Comparison of ENCODE assay signal across 8 cellular contexts in genomic region chr16:9092282-9092962, GRCh38. TPM values are rescaled to one million over a fixed set of nuclear protein-coding genes. Genes with fewer than 3 reads are reported as not detected.
A peak's percentile ranks its signal among the peaks of the same experiment; 100 is the strongest.
DNase-seq lines count a peak whose midpoint lies in the region; ATAC-seq, FAIRE-seq and TF ChIP-seq lines count a peak whose summit lies in the region.

No MANE protein-coding gene starts in this region.

- peaks cover 48% of the 10 kb centered on the region for H4K20me1 ChIP-seq in HepG2 (ENCODE audit: insufficient read depth, low read length)

- H3K27me3 ChIP-seq in WERI-Rb-1 (ENCODE audit: insufficient read depth, low read depth, severe bottlenecking): no peaks in the 10 kb centered on the region
- H3K27me3 ChIP-seq in HepG2 (ENCODE audit: control insufficient read depth in 1 of 2, insufficient read depth in 2 of 2, low read length in 2 of 2): no peaks in the 10 kb centered on the region; a peak in 1 of 5 replicates

- H3K36me3 ChIP-seq in WERI-Rb-1: peaks cover 48% of the 10 kb centered on the region
- H3K36me3 ChIP-seq in HepG2 (replicated peaks in 1 of 2; ENCODE audit: control insufficient read depth in 1 of 2, insufficient read depth in 2 of 2, low read length in 2 of 2): peaks cover 5 to 27% of the 10 kb centered on the region in 2 experiments; a peak in 4 of 5 replicates

- peaks cover 76% of the 10 kb centered on the region for H3K4me1 ChIP-seq in HepG2 (ENCODE audit: insufficient read depth, low read length)

- peaks cover 58% of the 10 kb centered on the region for H3K79me2 ChIP-seq in HepG2 (ENCODE audit: insufficient read depth, low read length)

- intact Hi-C loops in HepG2 (cut with micrococcal nuclease; ENCODE audit: unreplicated experiment): loop anchor here (5.0 to 10.0 kb wide), 6 partner anchors 45 to 418 kb away; partner anchors contain the start of genes ABAT, CARHSP1 and LITAFD

- CTCF ChIA-PET in HepG2 (lab: Yijun Ruan, JAX; ENCODE audit: low intra/inter-chr PET ratio, low total read pairs): no interaction called here

- no peak overlapping the region for H2AFZ ChIP-seq in HepG2 (ENCODE audit: low read length)

- TF ChIP-seq RAD21 in HepG2 (CRISPR knock-in tag; IDR thresholded peaks at IDR 0.05): 0 out of 2 replicates have a peak, but pooled peaks have one; percentile 32

- H3K9ac ChIP-seq in HepG2 (ENCODE audit: insufficient read depth, low read depth, low read length): peak overlapping the region; percentile 97

- TF ChIP-seq CTCF in WERI-Rb-1 (IDR thresholded peaks at IDR 0.05; ENCODE audit: low read depth, low read length): no peak
- TF ChIP-seq CTCF in HepG2 (CRISPR knock-in tag; IDR thresholded peaks at IDR 0.05): peak; percentile 29; the same call in 1 of the 2 replicates

- no TSS peak for BruUV-seq in HepG2 (replicated peaks; lab: Mats Ljungman, UMichigan)

- DNase-seq in AG20443 (ENCODE audit: low spot score): peak; percentile 45
- DNase-seq in WERI-Rb-1: peak; percentile 42
- peak in 24 of 61 donors; percentile 10 to 70 (median 32) for DNase-seq in caudate nucleus (lab: John Stamatoyannopoulos, UW)
- DNase-seq in HepG2 (ENCODE audit: low spot score): peak; percentile 41
- DNase-seq in stimulated activated CD4-positive, alpha-beta T cell treated with anti-CD3 and anti-CD28 coated beads, TNF-alpha, amount 100 ng/mL, for 24 hours (ENCODE audit: low read depth in 3 of 3): peak in 2 of 3 experiments; percentile 21 to 43
- no peak for DNase-seq in middle frontal gyrus (ENCODE audit: extremely low spot score, low spot score)

- POLR2A ChIA-PET in HepG2 (lab: Yijun Ruan, JAX): interaction anchor here (1.2 to 3.2 kb wide), 15 partner anchors 10 to 1652 kb away, joined by 3 to 96 read pairs (median 11); partner anchors contain the start of genes CARHSP1, METTL22, NUBP1 and USP7

- H3K4me2 ChIP-seq in HepG2 (ENCODE audit: low read depth, low read length): peak overlapping the region; percentile 98

- H3K4me3 ChIP-seq in WERI-Rb-1 (ENCODE audit: low read depth, low read length) (peak overlapping the region; percentile 54), HepG2 (replicated peaks in 1 of 3; ENCODE audit: insufficient read depth in 1 of 3, low read depth in 2 of 3, low read length in 3 of 3) (peak overlapping the region; percentile 95 to 98 (median 98))

- no peak for FAIRE-seq in HepG2 (lab: Jason Lieb, UNC)

- TF ChIP-seq POLR2A in HepG2 (IDR thresholded peaks at IDR 0.05; ENCODE audit: insufficient read depth in 1 of 2, low read depth in 2 of 2, low read length in 2 of 2): peak in 1 of 2 experiments; percentile 32; a peak in 1 of 4 replicates

- ATAC-seq in GM18909 (IDR thresholded peaks at IDR 0.05; ENCODE audit: poor library complexity, unreplicated experiment): peak; percentile 13
- ATAC-seq in HG03521 (IDR thresholded peaks at IDR 0.05; ENCODE audit: unreplicated experiment): peak; percentile 3
- peak; percentile 17 for ATAC-seq in HepG2

- TF ChIP-seq EP300 in HepG2 (IDR thresholded peaks at IDR 0.05; ENCODE audit: low read depth in 2 of 2, low read length in 2 of 2) (no peak), HepG2 (CRISPR knock-in tag; IDR thresholded peaks at IDR 0.05; ENCODE audit: borderline replicate concordance) (no peak)

- in situ Hi-C loops in HepG2 (cut with HindIII; ENCODE audit: extremely low pct_ligation_motif_present, low pct_unique_long_range_greater_than_20kb): no loop called here

- H3K27ac ChIP-seq in WERI-Rb-1 (peak overlapping the region; percentile 96), caudate nucleus (ENCODE audit: low read depth, low read length) (peak overlapping the region; percentile 88), HepG2 (ENCODE audit: extremely low read length, insufficient read depth, low read length) (peak overlapping the region; percentile 85)

- H3K9me3 ChIP-seq in WERI-Rb-1 (ENCODE audit: severe bottlenecking) (no peaks in the 10 kb centered on the region), HepG2 (ENCODE audit: low read length) (no peaks in the 10 kb centered on the region)

- WGBS in HepG2 (ENCODE audit: low lambda C conversion rate): 5% methylated on average over 17 of the region's 63 CpGs

TF ChIP-seq in HepG2, 621 proteins besides CTCF, POLR2A, EP300 and RAD21 (continues in another document):
- TF ChIP-seq ZBTB39 (CRISPR knock-in tag; IDR thresholded peaks at IDR 0.05) (no peak), KMT2B (CRISPR knock-in tag; IDR thresholded peaks at IDR 0.05) (peak; percentile 22; the same call in 1 of the 2 replicates), SRSF1 (optimal IDR thresholded peaks at IDR 0.05; ENCODE audit: low read depth, low read length) (peak; percentile 6), ZNF317 (CRISPR knock-in tag; IDR thresholded peaks at IDR 0.05) (peak; percentile 20; the same call in 1 of the 2 replicates), MIER2 (CRISPR knock-in tag; IDR thresholded peaks at IDR 0.05) (no peak), TCF12 (IDR thresholded peaks at IDR 0.05) (no peak), TCF12 (CRISPR knock-in tag; IDR thresholded peaks at IDR 0.05) (no peak; the same call in 1 of the 2 replicates), PHF8 (CRISPR knock-in tag; IDR thresholded peaks at IDR 0.05) (peak; percentile 55), ZFP91 (CRISPR knock-in tag; IDR thresholded peaks at IDR 0.05; ENCODE audit: borderline replicate concordance) (peak; percentile 90; the same call in 1 of the 2 replicates), HIC2 (CRISPR knock-in tag; IDR thresholded peaks at IDR 0.05; ENCODE audit: low read depth) (no peak), ZNF234 (CRISPR knock-in tag; conservative IDR thresholded peaks at IDR 0.05) (0 out of 2 replicates have a peak, but pooled peaks have one; percentile 14)

RNA-seq across cellular contexts. Expression of gene HAPSTR1, which starts 1.0 kb away (rescaled TPM):
- 83.2 and 98.4 TPM in 2 replicates for total RNA-seq in HepG2 (2016; rRNA removed; fragmentation: Illumina TruSeq; extraction: Trizol)
- total RNA-seq in HepG2 (2016; cell fraction: cytosol; rRNA removed; fragmentation: Illumina TruSeq; extraction: Trizol; ENCODE audit: low read depth): 7.8 and 8.2 TPM in 2 replicates
- total RNA-seq in HepG2 (2016; cell fraction: insoluble cytoplasmic fraction; rRNA removed; fragmentation: Illumina TruSeq; extraction: Trizol): 84.4 and 87.6 TPM in 2 replicates
- 37.9 and 42.3 TPM in 2 replicates for total RNA-seq in HepG2 (2016; cell fraction: membrane; rRNA removed; fragmentation: Illumina TruSeq; extraction: Trizol)
- total RNA-seq in HepG2 (2016; cell fraction: nucleus; rRNA removed; fragmentation: Illumina TruSeq; extraction: Trizol): 61.0 and 71.2 TPM in 2 replicates
- polyA plus RNA-seq in HepG2 (2011; rRNA removed): 23.6 and 25.2 TPM in 2 replicates
- 10.9 and 17.5 TPM in 2 replicates for polyA plus RNA-seq in HepG2 (2011; cell fraction: cytosol; rRNA removed)
- 18.7 and 24.1 TPM in 2 replicates for polyA plus RNA-seq in HepG2 (2011; cell fraction: nucleus; rRNA removed)
- polyA plus RNA-seq in HepG2 (2012): 23.7 and 25.0 TPM in 2 replicates
- polyA plus RNA-seq in HepG2 (2016; cell fraction: cytosol; fragmentation: Illumina TruSeq; extraction: Trizol; ENCODE audit: low read depth): 2.8 and 3.6 TPM in 2 replicates
- 37.1 and 37.6 TPM in 2 replicates for polyA plus RNA-seq in HepG2 (2016; cell fraction: insoluble cytoplasmic fraction; fragmentation: Illumina TruSeq; extraction: Trizol; ENCODE audit: low read depth)
- 13.0 and 13.5 TPM in 2 replicates for polyA plus RNA-seq in HepG2 (2016; cell fraction: membrane; fragmentation: Illumina TruSeq; extraction: Trizol; ENCODE audit: low read depth)
- 44.6 and 47.8 TPM in 2 replicates for polyA plus RNA-seq in HepG2 (2016; cell fraction: nucleus; fragmentation: Illumina TruSeq; extraction: Trizol; ENCODE audit: insufficient read depth, low read depth)
- 32.6 and 37.5 TPM in 2 replicates for polyA minus RNA-seq in HepG2 (2011; rRNA and poly(A)+ RNA removed; ENCODE audit: low replicate concordance)
- polyA minus RNA-seq in HepG2 (2011; cell fraction: cytosol; rRNA and poly(A)+ RNA removed): 34.0 and 41.8 TPM in 2 replicates
- 81.2 and 89.8 TPM in 2 replicates for polyA minus RNA-seq in HepG2 (2011; cell fraction: nucleus; rRNA and poly(A)+ RNA removed)
